ENCODE assay signal across 1 cellular context in genomic region chr6:97885230-97885772, GRCh38.
TF ChIP-seq lines count a peak whose summit lies in the region.

No MANE protein-coding gene starts in this region.

TF ChIP-seq in GM23338, 12 proteins besides CTCF, POLR2A, EP300 and RAD21 (continued from another document):
- TF ChIP-seq REST (IDR thresholded peaks at IDR 0.05; ENCODE audit: unreplicated experiment) = no peak
- no peak for TF ChIP-seq NANOG (IDR thresholded peaks at IDR 0.05; ENCODE audit: borderline replicate concordance)
- no peak for TF ChIP-seq POLR2AphosphoS5 (IDR thresholded peaks at IDR 0.05; ENCODE audit: low read depth)
- TF ChIP-seq ZNF331 (CRISPR knock-in tag; IDR thresholded peaks at IDR 0.05; ENCODE audit: low read depth) = no peak
- TF ChIP-seq EZH2 (IDR thresholded peaks at IDR 0.05; ENCODE audit: low read depth, unreplicated experiment) = no peak
- TF ChIP-seq, protein P1, sequence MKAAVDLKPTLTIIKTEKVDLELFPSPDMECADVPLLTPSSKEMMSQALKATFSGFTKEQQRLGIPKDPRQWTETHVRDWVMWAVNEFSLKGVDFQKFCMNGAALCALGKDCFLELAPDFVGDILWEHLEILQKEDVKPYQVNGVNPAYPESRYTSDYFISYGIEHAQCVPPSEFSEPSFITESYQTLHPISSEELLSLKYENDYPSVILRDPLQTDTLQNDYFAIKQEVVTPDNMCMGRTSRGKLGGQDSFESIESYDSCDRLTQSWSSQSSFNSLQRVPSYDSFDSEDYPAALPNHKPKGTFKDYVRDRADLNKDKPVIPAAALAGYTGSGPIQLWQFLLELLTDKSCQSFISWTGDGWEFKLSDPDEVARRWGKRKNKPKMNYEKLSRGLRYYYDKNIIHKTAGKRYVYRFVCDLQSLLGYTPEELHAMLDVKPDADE (IDR thresholded peaks at IDR 0.05) = no peak
- no peak for TF ChIP-seq CREB1 (CRISPR knock-in tag; IDR thresholded peaks at IDR 0.05; ENCODE audit: low read depth)
